7 cellular contexts compared by ENCODE assay signal in genomic region chr12:108514468-108514972, GRCh38. TPM values are rescaled to one million over a fixed set of nuclear protein-coding genes. Genes with fewer than 3 reads are reported as not detected.
DNase-seq lines count a peak whose midpoint lies in the region; ATAC-seq and TF ChIP-seq lines count a peak whose summit lies in the region.

No MANE protein-coding gene starts in this region.

- no peak for TF ChIP-seq CTCF in cardiac muscle cell (IDR thresholded peaks at IDR 0.05; ENCODE audit: low read depth, low read length)

- H3K4me1 ChIP-seq in SJSA1 (replicated peaks), result peaks cover 5% of the 10 kb centered on the region
- H3K4me1 ChIP-seq in cardiac muscle cell (ENCODE audit: low read depth), result peaks cover 3% of the 10 kb centered on the region
- H3K4me1 ChIP-seq in skeletal muscle tissue (ENCODE audit: control insufficient read depth in 3 of 3, insufficient read depth in 3 of 3, low read length in 3 of 3), result peaks cover 10 to 12% (median 12%) of the 10 kb centered on the region in 3 donors

- no peaks in the 10 kb centered on the region for H3K9me3 ChIP-seq in SJSA1 (replicated peaks)
- H3K9me3 ChIP-seq in cardiac muscle cell (ENCODE audit: low read depth), result no peaks in the 10 kb centered on the region
- no peaks in the 10 kb centered on the region for H3K9me3 ChIP-seq in skeletal muscle tissue (ENCODE audit: control insufficient read depth in 3 of 3, low read length in 3 of 3)

- H3K27ac ChIP-seq in SJSA1 (no peak overlapping the region), cardiac muscle cell (no peak overlapping the region), skeletal muscle tissue (ENCODE audit: low read depth, low read length) (no peak overlapping the region)

- H3K4me3 ChIP-seq in SJSA1 (peak overlapping the region; percentile 61), cardiac muscle cell (peak overlapping the region; percentile 80), skeletal muscle tissue (ENCODE audit: low read length in 3 of 3) (peak overlapping the region; percentile 68 to 75 (median 70))

- DNase-seq in SJSA1 (ENCODE audit: low read depth in 1 of 2, low spot score in 2 of 2) (no peak), cardiac muscle cell (ENCODE audit: low read depth in 1 of 2, low spot score in 1 of 2) (no peak), COR-L47 (lab: John Stamatoyannopoulos, UW) (no peak)
- DNase-seq in stimulated activated CD4-positive, alpha-beta T cell treated with anti-CD3 and anti-CD28 coated beads, Interleukin-15, amount 100 ng/mL, for 24 hours, result no peak

- H3K27me3 ChIP-seq in SJSA1 (replicated peaks), result 0 out of 2 replicates have a peak, but pooled peaks cover 8% of the 10 kb centered on the region
- no peaks in the 10 kb centered on the region for H3K27me3 ChIP-seq in cardiac muscle cell
- H3K27me3 ChIP-seq in skeletal muscle tissue (ENCODE audit: control insufficient read depth in 3 of 3, insufficient read depth in 3 of 3, low read length in 3 of 3), result no peaks in the 10 kb centered on the region

- peak overlapping the region in 1 of 3 donors; percentile 57 for H3K9ac ChIP-seq in skeletal muscle tissue (ENCODE audit: low read depth in 1 of 3, low read length in 3 of 3)

- ATAC-seq in GM21723 (IDR thresholded peaks at IDR 0.05; ENCODE audit: unreplicated experiment) (peak; percentile 3), HG03108 (IDR thresholded peaks at IDR 0.05; ENCODE audit: unreplicated experiment) (no peak)

- H3K36me3 ChIP-seq in SJSA1 (peaks cover 24% of the 10 kb centered on the region), cardiac muscle cell (peaks cover 4% of the 10 kb centered on the region), skeletal muscle tissue (ENCODE audit: control insufficient read depth in 3 of 3, insufficient read depth in 3 of 3, low read length in 3 of 3) (peaks cover 12 to 25% (median 22%) of the 10 kb centered on the region in 3 donors)

RNA-seq across cellular contexts. Expression of gene FICD, which starts 0.6 kb away (rescaled TPM):
- 6.1 and 11.1 TPM in 2 replicates for total RNA-seq in SJSA1 (2014; rRNA removed; shearing (Covaris generic))
- 3.5 and 4.3 TPM in 2 replicates for total RNA-seq in cardiac muscle cell
- polyA plus RNA-seq in cardiac muscle cell, result 3.6 and 4.2 TPM in 2 replicates
- 1.6 TPM for total RNA-seq in skeletal muscle tissue

RNA-seq across cellular contexts. Expression of gene SART3, which starts 46.5 kb away (rescaled TPM):
- total RNA-seq in SJSA1 (2014; rRNA removed; shearing (Covaris generic)), result 48.8 and 57.3 TPM in 2 replicates
- total RNA-seq in cardiac muscle cell (75.9 and 145 TPM in 2 replicates), skeletal muscle tissue (43.3 TPM)
- 23.2 and 36.5 TPM in 2 replicates for polyA plus RNA-seq in cardiac muscle cell

RNA-seq across cellular contexts. Expression of gene ISCU, which starts 47.9 kb away (rescaled TPM):
- 86.7 and 135 TPM in 2 replicates for total RNA-seq in SJSA1 (2014; rRNA removed; shearing (Covaris generic))
- 90.0 and 97.5 TPM in 2 replicates for total RNA-seq in cardiac muscle cell
- polyA plus RNA-seq in cardiac muscle cell, result 136 and 158 TPM in 2 replicates
- 83.0 TPM for total RNA-seq in skeletal muscle tissue
